ENCODE assay signal across 8 cellular contexts in genomic region chr3:133573054-133573628, GRCh38. TPM values are rescaled to one million over a fixed set of nuclear protein-coding genes. Genes with fewer than 3 reads are reported as not detected.
DNase-seq lines count a peak whose midpoint lies in the region; ATAC-seq and TF ChIP-seq lines count a peak whose summit lies in the region.

No MANE protein-coding gene starts in this region.

- H2AFZ ChIP-seq in PC-3 (ENCODE audit: low read length): peak overlapping the region; percentile 59

- ATAC-seq in HG02571 (IDR thresholded peaks at IDR 0.05; ENCODE audit: unreplicated experiment): peak; percentile 74
- ATAC-seq in PC-3: peak; percentile 82
- peak; percentile 82 for ATAC-seq in activated naive CD8-positive, alpha-beta T cell treated with anti-CD3 and anti-CD28 coated beads, Interleukin-2, amount 10 ng/mL, durations not matched to agents 7 days and 5 days (ENCODE audit: low read depth)
- peak; percentile 92 to 98 (median 96) for ATAC-seq in heart right ventricle

- peak overlapping the region; percentile 73 for H3K4me2 ChIP-seq in PC-3 (ENCODE audit: low read length)

- H3K36me3 ChIP-seq in PC-3 (ENCODE audit: low read depth, low read length) (peaks cover 20% of the 10 kb centered on the region), heart right ventricle (peaks cover 0 to 34% (median 14%) of the 10 kb centered on the region in 9 donors)

- H3K9me2 ChIP-seq in PC-3 (replicated peaks; ENCODE audit: low read length): no peaks in the 10 kb centered on the region

- H3K36me3 Mint-ChIP-seq in activated naive CD8-positive, alpha-beta T cell treated with anti-CD3 and anti-CD28 coated beads, Interleukin-2, amount 10 ng/mL, durations not matched to agents 7 days and 5 days: peaks cover 29% of the 10 kb centered on the region

- no peaks in the 10 kb centered on the region for H3K9me3 Mint-ChIP-seq in activated naive CD8-positive, alpha-beta T cell treated with anti-CD3 and anti-CD28 coated beads, Interleukin-2, amount 10 ng/mL, durations not matched to agents 7 days and 5 days

- POLR2A ChIA-PET in PC-3 (lab: Charles Lee; ENCODE audit: unreplicated experiment): interaction anchor here (0.5 to 1.0 kb wide), 7 partner anchors 27 to 900 kb away, joined by 3 to 5 read pairs (median 4); no protein-coding TSS in a partner anchor
- POLR2A ChIA-PET in activated naive CD8-positive, alpha-beta T cell treated with anti-CD3 and anti-CD28 coated beads, Interleukin-2, amount 10 ng/mL, durations not matched to agents 7 days and 5 days (lab: Charles Lee): interaction anchor here (1.0 to 6.4 kb wide), 22 partner anchors 10 to 1156 kb away, joined by 3 to 119 read pairs (median 4); partner anchors contain the start of genes ANAPC13, CEP63, DNAJC13 and TOPBP1

- no peaks in the 10 kb centered on the region for H3K27me3 Mint-ChIP-seq in activated naive CD8-positive, alpha-beta T cell treated with anti-CD3 and anti-CD28 coated beads, Interleukin-2, amount 10 ng/mL, durations not matched to agents 7 days and 5 days

- no peaks in the 10 kb centered on the region for H3F3A ChIP-seq in PC-3 (ENCODE audit: low read length, unreplicated experiment)

- peaks cover 57% of the 10 kb centered on the region for H3K4me1 ChIP-seq in PC-3 (ENCODE audit: insufficient read depth, low read length)
- H3K4me1 ChIP-seq in heart right ventricle: peaks cover 5 to 74% (median 53%) of the 10 kb centered on the region in 9 donors

- intact Hi-C loops in PC-3 (cut with micrococcal nuclease): loop anchor here (1.0 to 5.0 kb wide), 4 partner anchors 32 to 851 kb away; partner anchors contain the start of genes NPHP3 and SRPRB
- intact Hi-C loops in heart right ventricle (cut with DNase I): loop anchor here (2.0 to 10.0 kb wide), 8 partner anchors 98 to 851 kb away; partner anchors contain the start of genes NPHP3 (in 6 of the 10) and AMOTL2 (in 1 of the 10)

- DNase-seq in GM10266 (ENCODE audit: extremely low spot score) (peak; percentile 94), PC-3 (peak; percentile 98), heart right ventricle (peak; percentile 100), putamen (ENCODE audit: low spot score) (peak; percentile 100), NCI-H1694 treated with DMSO at 0.1 percent for 48 hours (lab: John Stamatoyannopoulos, UW) (no peak), DMS153 (lab: John Stamatoyannopoulos, UW) (no peak)
- peak; percentile 99 for DNase-seq in activated naive CD8-positive, alpha-beta T cell treated with anti-CD3 and anti-CD28 coated beads, Interleukin-2, amount 10 ng/mL, durations not matched to agents 7 days and 5 days

- peak overlapping the region; percentile 76 for H3K27ac ChIP-seq in PC-3 (ENCODE audit: low read length)
- peak overlapping the region; percentile 94 to 98 (median 96) for H3K27ac ChIP-seq in heart right ventricle

- CTCF ChIA-PET in PC-3 (lab: Charles Lee): interaction anchor here (0.6 to 0.7 kb wide), 2 partner anchors 15 to 912 kb away, joined by 3 to 4 read pairs; no protein-coding TSS in a partner anchor

- peak overlapping the region; percentile 97 for H3K27ac Mint-ChIP-seq in activated naive CD8-positive, alpha-beta T cell treated with anti-CD3 and anti-CD28 coated beads, Interleukin-2, amount 10 ng/mL, durations not matched to agents 7 days and 5 days

- H3K79me2 ChIP-seq in PC-3 (ENCODE audit: low read length): peaks cover 40% of the 10 kb centered on the region

- BruUV-seq in PC-3 (replicated peaks; lab: Mats Ljungman, UMichigan): no TSS peak

- peak overlapping the region; percentile 64 for H3K9ac ChIP-seq in PC-3 (ENCODE audit: low read length)

- 0 to 1% methylated on average over 32 to 33 of the region's 33 CpGs for WGBS in heart right ventricle, 2 donors

- H3K4me3 Mint-ChIP-seq in activated naive CD8-positive, alpha-beta T cell treated with anti-CD3 and anti-CD28 coated beads, Interleukin-2, amount 10 ng/mL, durations not matched to agents 7 days and 5 days: peak overlapping the region; percentile 86

- H4K20me1 ChIP-seq in PC-3 (ENCODE audit: low read length): peaks cover 27% of the 10 kb centered on the region

- H3K4me3 ChIP-seq in PC-3 (ENCODE audit: low read length) (peak overlapping the region; percentile 66), heart right ventricle (peak overlapping the region in 9 of 10 donors; percentile 66 to 91 (median 82))

- TF ChIP-seq CTCF in GM10266 (IDR thresholded peaks at IDR 0.05; ENCODE audit: control insufficient read depth, insufficient read depth, low read depth, missing control alignments) (no peak), PC-3 (conservative IDR thresholded peaks at IDR 0.05; ENCODE audit: low read depth, low read length) (no peak), heart right ventricle (IDR thresholded peaks at IDR 0.05) (peak in 6 of 9 donors; percentile 7 to 48 (median 34))

- H3K4me1 Mint-ChIP-seq in activated naive CD8-positive, alpha-beta T cell treated with anti-CD3 and anti-CD28 coated beads, Interleukin-2, amount 10 ng/mL, durations not matched to agents 7 days and 5 days: peaks cover 42% of the 10 kb centered on the region

- no peaks in the 10 kb centered on the region for H3K9me3 ChIP-seq in PC-3 (ENCODE audit: low read length)
- H3K9me3 ChIP-seq in heart right ventricle: no peaks in the 10 kb centered on the region

- no peaks in the 10 kb centered on the region for H3K27me3 ChIP-seq in PC-3 (ENCODE audit: low read length)
- H3K27me3 ChIP-seq in heart right ventricle: no peaks in the 10 kb centered on the region

RNA-seq across cellular contexts. Expression of gene CDV3, which starts 0.3 kb away (rescaled TPM):
- total RNA-seq in PC-3 (2014; rRNA removed) (81.4 and 90.6 TPM in 2 replicates), heart right ventricle (100 to 1,000 TPM; 125 to 182 (median 153) TPM)
- 100 to 1,000 TPM; 183 to 200 TPM for total RNA-seq in activated naive CD8-positive, alpha-beta T cell treated with anti-CD3 and anti-CD28 coated beads, Interleukin-2, amount 10 ng/mL, durations not matched to agents 7 days and 5 days
- polyA plus RNA-seq in heart right ventricle: 10 to 100 TPM; 27.9 to 83.5 TPM

Comparison
In these comparisons a context has a peak if more than half of its experiments do, and no peak if none do; other contexts are left out.
1. DNase-seq: peak in GM10266 (single experiment), PC-3 (single experiment), activated naive CD8-positive, alpha-beta T cell treated with anti-CD3 and anti-CD28 coated beads, Interleukin-2, amount 10 ng/mL, durations not matched to agents 7 days and 5 days (single experiment), heart right ventricle (2 of 2) and putamen (single experiment); none in NCI-H1694 treated with DMSO at 0.1 percent for 48 hours (single experiment) and DMS153 (single experiment).
2. CTCF ChIP-seq: peak in heart right ventricle (6 of 9); none in GM10266 (single experiment) and PC-3 (single experiment).
3. Peak in every context shown above with its lines, with median percentiles within 50 percentile points of each other: ATAC-seq.